Comparison of ENCODE assay signal across 13 cellular contexts in the genomic region with DNA sequence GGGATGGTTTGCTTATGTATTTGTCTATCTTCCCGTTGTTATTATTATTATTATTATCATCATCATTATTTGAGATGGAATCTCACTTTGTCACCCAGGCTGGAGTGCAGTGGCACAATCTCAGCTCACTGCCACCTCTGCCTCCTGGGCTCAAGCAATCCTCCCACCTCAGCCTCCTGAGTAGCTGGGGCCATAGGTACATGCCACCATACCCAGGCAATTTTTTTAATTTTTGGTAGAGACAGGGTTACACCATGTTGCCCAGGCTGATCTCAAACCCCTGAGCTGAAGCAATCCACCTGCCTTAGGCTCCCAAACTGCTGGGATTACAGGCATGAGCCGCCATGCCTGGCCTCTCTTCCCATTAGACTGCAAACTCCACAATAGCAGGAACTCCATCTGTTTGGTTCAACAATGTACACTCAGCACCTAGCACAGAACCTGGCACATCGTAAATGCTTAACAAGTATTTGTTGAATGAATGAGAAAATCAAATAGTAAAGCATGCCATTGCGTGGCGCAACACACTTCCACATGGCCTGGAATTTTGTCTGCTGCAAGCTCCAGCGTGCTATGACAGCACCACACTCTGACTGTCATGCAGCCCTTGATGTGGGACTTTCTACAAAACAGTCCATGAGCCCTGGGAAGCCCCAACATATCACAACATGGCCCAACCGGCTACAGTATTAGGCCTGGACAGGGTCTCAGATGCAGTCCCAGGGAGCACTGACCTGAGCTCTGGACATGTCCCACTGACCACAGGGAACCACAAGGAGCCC. TPM values are rescaled to one million over a fixed set of nuclear protein-coding genes. Genes with fewer than 3 reads are reported as not detected.
DNase-seq lines count a peak whose midpoint lies in the region; ATAC-seq and TF ChIP-seq lines count a peak whose summit lies in the region.
"Had no signal": no experiment of that assay in that cellular context is flagged by ENCODE, and none has a peak within 500 bp of the region (broad histone marks: within the 10 kb centered on the region; RNA-seq: fewer than 3 reads in every experiment).

No MANE protein-coding gene starts in this region.

- DNase-seq in activated effector memory CD4-positive, alpha-beta T cell treated with anti-CD3 and anti-CD28 coated beads, Interleukin-2, amount 50 U/mL, for 16 hours = peak; percentile 28
- no peak for DNase-seq in activated effector memory CD4-positive, alpha-beta T cell treated with Interleukin-2 at 50 U/mL for 16 hours
- DNase-seq in upper lobe of right lung (peak; percentile 67), NCI-H1092 treated with DMSO at 0.1 percent for 48 hours (lab: John Stamatoyannopoulos, UW) (no peak), HuH-7.5 (ENCODE audit: low spot score) (no peak), C1 segment of cervical spinal cord (lab: John Stamatoyannopoulos, UW) (no peak)
- DNase-seq: activated naive CD4-positive, alpha-beta T cell treated with anti-CD3 and anti-CD28 coated beads, Interleukin-2, amount 50 U/mL, for 16 hours; NCI-H226; SHP77 treated with DMSO at 0.1 percent for 48 hours had no signal

- 51 to 60% methylated on average over 7 of the region's 7 CpGs for WGBS in esophagus, 2 donors

- TF ChIP-seq CTCF in upper lobe of right lung (IDR thresholded peaks at IDR 0.05) = no peak

- no peaks in the 10 kb centered on the region for H3K27me3 ChIP-seq in esophagus (ENCODE audit: control insufficient read depth in 1 of 2, insufficient read depth in 2 of 2, low read length in 2 of 2)
- no peaks in the 10 kb centered on the region for H3K27me3 ChIP-seq in muscle layer of duodenum (ENCODE audit: low read depth, low read length)
- no peaks in the 10 kb centered on the region for H3K27me3 ChIP-seq in upper lobe of right lung

- no peak overlapping the region for H3K4me3 ChIP-seq in esophagus (ENCODE audit: low read depth in 1 of 2, low read length in 2 of 2)
- no peak overlapping the region for H3K4me3 ChIP-seq in muscle layer of duodenum (ENCODE audit: low read depth in 1 of 2, low read length in 2 of 2)
- H3K4me3 ChIP-seq in upper lobe of right lung = no peak overlapping the region
- H3K4me3 ChIP-seq: dorsolateral prefrontal cortex had no signal

- H3K4me1 ChIP-seq in esophagus (ENCODE audit: control insufficient read depth in 2 of 2, insufficient read depth in 2 of 2, low read length in 1 of 2) (peaks cover 13 to 27% of the 10 kb centered on the region in 2 donors), muscle layer of duodenum (ENCODE audit: control insufficient read depth in 1 of 2, insufficient read depth in 2 of 2, low read length in 2 of 2) (peaks cover 6 to 31% of the 10 kb centered on the region in 2 donors), upper lobe of right lung (peaks cover 48% of the 10 kb centered on the region)

- H3K36me3 ChIP-seq in esophagus (ENCODE audit: control insufficient read depth in 2 of 2, insufficient read depth in 2 of 2, low read length in 1 of 2) (no peaks in the 10 kb centered on the region), muscle layer of duodenum (ENCODE audit: control insufficient read depth in 1 of 2, insufficient read depth in 2 of 2, low read length in 2 of 2) (no peaks in the 10 kb centered on the region), upper lobe of right lung (no peaks in the 10 kb centered on the region)

- intact Hi-C loops in upper lobe of right lung (cut with DNase I) = no loop called here

- ATAC-seq in upper lobe of right lung = peak; percentile 10

- H3K9me3 ChIP-seq in esophagus (ENCODE audit: control insufficient read depth in 2 of 2, insufficient read depth in 1 of 2, low read depth in 1 of 2, low read length in 1 of 2) = no peaks in the 10 kb centered on the region
- no peaks in the 10 kb centered on the region for H3K9me3 ChIP-seq in muscle layer of duodenum (ENCODE audit: control insufficient read depth in 1 of 2, low read length in 2 of 2)
- H3K9me3 ChIP-seq in upper lobe of right lung = no peaks in the 10 kb centered on the region

- H3K27ac ChIP-seq in esophagus (ENCODE audit: low read depth in 2 of 2, low read length in 1 of 2) (peak overlapping the region; percentile 61 to 66), muscle layer of duodenum (ENCODE audit: low read length) (peak overlapping the region; percentile 71), upper lobe of right lung (peak overlapping the region; percentile 56)

RNA-seq across cellular contexts. Expression of gene TINAGL1, which starts 3.8 kb away (rescaled TPM):
- 10 to 100 TPM; 16.4 to 20.0 TPM for polyA plus RNA-seq in esophagus
- total RNA-seq in upper lobe of right lung = 154 TPM
- total RNA-seq: LHCN-M2 had no signal

RNA-seq across cellular contexts. Expression of gene HCRTR1, which starts 45.0 kb away (rescaled TPM):
- under 1 TPM in 1 of 2 donors, not detected in 1; 0.02 TPM for polyA plus RNA-seq in esophagus
- not detected for total RNA-seq in upper lobe of right lung
- total RNA-seq: LHCN-M2 had no signal

Comparison
In these comparisons a context has a peak if more than half of its experiments do, and no peak if none do; other contexts are left out.
1. DNase-seq: peak in activated effector memory CD4-positive, alpha-beta T cell treated with anti-CD3 and anti-CD28 coated beads, Interleukin-2, amount 50 U/mL, for 16 hours (single experiment) and upper lobe of right lung (single experiment); none in activated effector memory CD4-positive, alpha-beta T cell treated with Interleukin-2 at 50 U/mL for 16 hours (single experiment), NCI-H1092 treated with DMSO at 0.1 percent for 48 hours (single experiment), HuH-7.5 (single experiment) and C1 segment of cervical spinal cord (0 of 14).
2. Peak in every context shown above with its lines, with median percentiles within 50 percentile points of each other: H3K27ac ChIP-seq.